Comparison of ENCODE assay signal across 24 cellular contexts in the genomic region with DNA sequence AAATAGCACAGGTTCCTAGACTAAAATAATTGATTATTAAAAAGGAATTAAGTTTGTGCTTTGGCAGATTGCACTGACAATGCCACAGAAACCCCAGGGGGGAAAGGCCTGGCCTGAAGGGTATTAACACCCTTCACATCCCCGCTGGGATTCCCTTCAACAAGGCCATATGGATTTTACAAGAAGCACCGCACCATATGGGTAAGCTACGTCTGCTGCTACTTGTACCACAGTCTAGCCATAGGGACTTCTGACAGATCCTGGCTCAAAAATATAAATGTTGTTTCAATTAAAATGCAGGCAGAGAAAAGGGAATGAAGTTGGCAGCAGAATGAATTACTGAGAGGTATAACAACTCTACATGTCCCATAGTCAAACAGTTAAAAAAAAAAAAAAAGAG.
DNase-seq lines count a peak whose midpoint lies in the region; ATAC-seq and TF ChIP-seq lines count a peak whose summit lies in the region.
"Had no signal": no experiment of that assay in that cellular context is flagged by ENCODE, and none has a peak within 500 bp of the region (broad histone marks: within the 10 kb centered on the region; RNA-seq: fewer than 3 reads in every experiment).

No MANE protein-coding gene starts in this region.

- peaks cover 29% of the 10 kb centered on the region for H3K4me1 Mint-ChIP-seq in brain

- H3K27ac ChIP-seq in right cardiac atrium (ENCODE audit: low read length): peak overlapping the region; percentile 58
- no peak overlapping the region for H3K27ac ChIP-seq in substantia nigra (ENCODE audit: low read depth, low read length, poor library complexity, severe bottlenecking)
- H3K27ac ChIP-seq: heart left ventricle, parathyroid adenoma, Peyer's patch, sigmoid colon, SJCRH30, upper lobe of left lung had no signal

- peaks cover 6% of the 10 kb centered on the region for H3K4me1 ChIP-seq in right cardiac atrium (ENCODE audit: control insufficient read depth, insufficient read depth, low read length)
- H3K4me1 ChIP-seq: parathyroid adenoma, SJCRH30 had no signal

- no peaks in the 10 kb centered on the region for H3K9me3 Mint-ChIP-seq in brain
- H3K9me3 Mint-ChIP-seq: activated CD4-positive, alpha-beta memory T cell treated with anti-CD3 and anti-CD28 coated beads for 36 hours; natural killer cell treated with Interleukin-12 subunit alpha and Interleukin-12 subunit beta and Interleukin-15 and Interleukin-18, amount 100 ng/mL, for 72 hours had no signal

- 91% methylated on average over 3 of the region's 3 CpGs for WGBS in right cardiac atrium

- ATAC-seq in right cardiac atrium (no peak), left ventricle myocardium superior (no peak)
- ATAC-seq: heart left ventricle; left lobe of liver; natural killer cell treated with Interleukin-12 subunit alpha and Interleukin-12 subunit beta and Interleukin-15 and Interleukin-18, amount 100 ng/mL, for 72 hours had no signal

- TF ChIP-seq CTCF in brain (conservative IDR thresholded peaks at IDR 0.05): no peak

- intact Hi-C loops in right cardiac atrium (cut with DNase I) (no loop called here), left ventricle myocardium superior (cut with micrococcal nuclease) (no loop called here)

- H3K27me3 Mint-ChIP-seq in brain: no peaks in the 10 kb centered on the region
- H3K27me3 Mint-ChIP-seq: activated CD4-positive, alpha-beta memory T cell treated with anti-CD3 and anti-CD28 coated beads for 36 hours; natural killer cell treated with Interleukin-12 subunit alpha and Interleukin-12 subunit beta and Interleukin-15 and Interleukin-18, amount 100 ng/mL, for 72 hours had no signal

- H3K4me3 ChIP-seq in right cardiac atrium (ENCODE audit: low read length): no peak overlapping the region
- H3K4me3 ChIP-seq: heart left ventricle, Peyer's patch, sigmoid colon, SJCRH30, upper lobe of left lung had no signal

- H3K36me3 Mint-ChIP-seq in brain: no peaks in the 10 kb centered on the region
- H3K36me3 Mint-ChIP-seq: activated CD4-positive, alpha-beta memory T cell treated with anti-CD3 and anti-CD28 coated beads for 36 hours; natural killer cell treated with Interleukin-12 subunit alpha and Interleukin-12 subunit beta and Interleukin-15 and Interleukin-18, amount 100 ng/mL, for 72 hours had no signal

- H3K27ac Mint-ChIP-seq in brain: peak overlapping the region in 4 of 5 experiments; percentile 6 to 58 (median 16)
- H3K27ac Mint-ChIP-seq: activated CD4-positive, alpha-beta memory T cell treated with anti-CD3 and anti-CD28 coated beads for 36 hours; natural killer cell treated with Interleukin-12 subunit alpha and Interleukin-12 subunit beta and Interleukin-15 and Interleukin-18, amount 100 ng/mL, for 72 hours had no signal

- H3K4me3 Mint-ChIP-seq in brain: peak overlapping the region; percentile 4 to 59 (median 34)
- H3K4me3 Mint-ChIP-seq: activated CD4-positive, alpha-beta memory T cell treated with anti-CD3 and anti-CD28 coated beads for 36 hours; natural killer cell treated with Interleukin-12 subunit alpha and Interleukin-12 subunit beta and Interleukin-15 and Interleukin-18, amount 100 ng/mL, for 72 hours had no signal

- no peak for DNase-seq in right cardiac atrium
- DNase-seq in left ventricle myocardium superior: no peak
- DNase-seq in NCI-H524 treated with DMSO at 0.1 percent for 48 hours (lab: John Stamatoyannopoulos, UW): peak; percentile 91
- DNase-seq in retina: peak; percentile 17
- no peak for DNase-seq in C1 segment of cervical spinal cord (lab: John Stamatoyannopoulos, UW)
- no peak for DNase-seq in amygdala (lab: John Stamatoyannopoulos, UW)
- no peak for DNase-seq in substantia nigra (lab: John Stamatoyannopoulos, UW)
- DNase-seq: 8988T; activated CD4-positive, alpha-beta memory T cell treated with anti-CD3 and anti-CD28 coated beads for 36 hours; activated CD4-positive, CD25-positive, alpha-beta regulatory T cell; activated naive CD4-positive, alpha-beta T cell; heart left ventricle; NCI-H1417 treated with DMSO at 0.1 percent for 48 hours; NCI-H226; Peyer's patch; sigmoid colon; SJCRH30; stimulated activated CD4-positive, alpha-beta T cell treated with anti-CD3 and anti-CD28 coated beads, Interleukin-15, amount 100 ng/mL, for 24 hours; T-helper 2 cell; upper lobe of left lung had no signal

- no peaks in the 10 kb centered on the region for H3K27me3 ChIP-seq in right cardiac atrium (ENCODE audit: control insufficient read depth, insufficient read depth)
- H3K27me3 ChIP-seq: heart left ventricle, Peyer's patch, sigmoid colon, SJCRH30, upper lobe of left lung had no signal

- H3K9me3 ChIP-seq in right cardiac atrium (ENCODE audit: control insufficient read depth, low read length): no peaks in the 10 kb centered on the region
- H3K9me3 ChIP-seq: heart left ventricle, Peyer's patch, sigmoid colon, SJCRH30, upper lobe of left lung had no signal

Comparison
In these comparisons a context has a peak if more than half of its experiments do, and no peak if none do; other contexts are left out.
1. DNase-seq: peak in NCI-H524 treated with DMSO at 0.1 percent for 48 hours (single experiment) and retina (single experiment); none in right cardiac atrium (0 of 3), left ventricle myocardium superior (single experiment), C1 segment of cervical spinal cord (0 of 14), amygdala (0 of 56) and substantia nigra (0 of 49).